ENCODE assay signal across 1 cellular context in genomic region chr16:28205974-28206373, GRCh38.
TF ChIP-seq lines count a peak whose summit lies in the region.

No MANE protein-coding gene starts in this region.

TF ChIP-seq in GM12878, 131 proteins besides CTCF, POLR2A, EP300 and RAD21:
- TF ChIP-seq, protein P1, sequence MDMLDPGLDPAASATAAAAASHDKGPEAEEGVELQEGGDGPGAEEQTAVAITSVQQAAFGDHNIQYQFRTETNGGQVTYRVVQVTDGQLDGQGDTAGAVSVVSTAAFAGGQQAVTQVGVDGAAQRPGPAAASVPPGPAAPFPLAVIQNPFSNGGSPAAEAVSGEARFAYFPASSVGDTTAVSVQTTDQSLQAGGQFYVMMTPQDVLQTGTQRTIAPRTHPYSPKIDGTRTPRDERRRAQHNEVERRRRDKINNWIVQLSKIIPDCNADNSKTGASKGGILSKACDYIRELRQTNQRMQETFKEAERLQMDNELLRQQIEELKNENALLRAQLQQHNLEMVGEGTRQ (IDR thresholded peaks at IDR 0.05; ENCODE audit: borderline replicate concordance, low read depth, low read length), result no peak
- TF ChIP-seq PML (IDR thresholded peaks at IDR 0.05; ENCODE audit: low read length) (no peak), ATF3 (IDR thresholded peaks at IDR 0.05; ENCODE audit: borderline replicate concordance, extremely low read depth, low read depth, low read length) (no peak), SUPT20H (IDR thresholded peaks at IDR 0.05; ENCODE audit: borderline replicate concordance, control insufficient read depth, low read depth, low read length) (no peak), FOS (IDR thresholded peaks at IDR 0.05; ENCODE audit: borderline replicate concordance, extremely low read depth, insufficient read length) (no peak), RFX5 (IDR thresholded peaks at IDR 0.05; ENCODE audit: low read depth, low read length) (no peak), BCL11A (IDR thresholded peaks at IDR 0.05; ENCODE audit: low read depth, low read length) (no peak)
- TF ChIP-seq, protein P2, sequence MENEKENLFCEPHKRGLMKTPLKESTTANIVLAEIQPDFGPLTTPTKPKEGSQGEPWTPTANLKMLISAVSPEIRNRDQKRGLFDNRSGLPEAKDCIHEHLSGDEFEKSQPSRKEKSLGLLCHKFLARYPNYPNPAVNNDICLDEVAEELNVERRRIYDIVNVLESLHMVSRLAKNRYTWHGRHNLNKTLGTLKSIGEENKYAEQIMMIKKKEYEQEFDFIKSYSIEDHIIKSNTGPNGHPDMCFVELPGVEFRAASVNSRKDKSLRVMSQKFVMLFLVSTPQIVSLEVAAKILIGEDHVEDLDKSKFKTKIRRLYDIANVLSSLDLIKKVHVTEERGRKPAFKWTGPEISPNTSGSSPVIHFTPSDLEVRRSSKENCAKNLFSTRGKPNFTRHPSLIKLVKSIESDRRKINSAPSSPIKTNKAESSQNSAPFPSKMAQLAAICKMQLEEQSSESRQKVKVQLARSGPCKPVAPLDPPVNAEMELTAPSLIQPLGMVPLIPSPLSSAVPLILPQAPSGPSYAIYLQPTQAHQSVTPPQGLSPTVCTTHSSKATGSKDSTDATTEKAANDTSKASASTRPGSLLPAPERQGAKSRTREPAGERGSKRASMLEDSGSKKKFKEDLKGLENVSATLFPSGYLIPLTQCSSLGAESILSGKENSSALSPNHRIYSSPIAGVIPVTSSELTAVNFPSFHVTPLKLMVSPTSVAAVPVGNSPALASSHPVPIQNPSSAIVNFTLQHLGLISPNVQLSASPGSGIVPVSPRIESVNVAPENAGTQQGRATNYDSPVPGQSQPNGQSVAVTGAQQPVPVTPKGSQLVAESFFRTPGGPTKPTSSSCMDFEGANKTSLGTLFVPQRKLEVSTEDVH (IDR thresholded peaks at IDR 0.05; ENCODE audit: low read depth, partially characterized antibody), result no peak
